ENCODE assay signal across 8 cellular contexts in genomic region chr4:88283661-88284377, GRCh38. TPM values are rescaled to one million over a fixed set of nuclear protein-coding genes. Genes with fewer than 3 reads are reported as not detected.
A peak's percentile ranks its signal among the peaks of the same experiment; 100 is the strongest.
DNase-seq lines count a peak whose midpoint lies in the region; ATAC-seq, FAIRE-seq and TF ChIP-seq lines count a peak whose summit lies in the region.

No MANE protein-coding gene starts in this region.

- H4K20me1 ChIP-seq in endothelial cell of umbilical vein (replicated peaks; ENCODE audit: control insufficient read depth, extremely low read depth, insufficient read depth, low read length) = no peaks in the 10 kb centered on the region

- H3K4me2 ChIP-seq in endothelial cell of umbilical vein (ENCODE audit: insufficient read depth, low read length) = peak overlapping the region; percentile 76

- peak; percentile 31 for FAIRE-seq in endothelial cell of umbilical vein (lab: Jason Lieb, UNC)

- peak overlapping the region; percentile 82 for H3K27ac ChIP-seq in endothelial cell of umbilical vein (ENCODE audit: insufficient read depth, low read depth, low read length)

- H3K4me3 ChIP-seq in NT2/D1 (ENCODE audit: insufficient read length, low read depth) (peak overlapping the region; percentile 70), endothelial cell of umbilical vein (replicated peaks in 1 of 3; ENCODE audit: insufficient read depth in 1 of 3, low read depth in 1 of 3, low read length in 3 of 3) (peak overlapping the region; percentile 71 to 88 (median 82))

- dilution Hi-C loops in endothelial cell of umbilical vein (cut with MboI; ENCODE audit: extremely low pct_ligation_motif_present, low sequenced_read_pairs) = no loop called here

- H3K36me3 ChIP-seq in NT2/D1 (ENCODE audit: insufficient read depth, insufficient read length, low read length) (no peaks in the 10 kb centered on the region), endothelial cell of umbilical vein (ENCODE audit: control insufficient read depth in 2 of 2, extremely low read depth in 1 of 2, insufficient read depth in 2 of 2, low read length in 2 of 2) (no peaks in the 10 kb centered on the region)

- TF ChIP-seq CTCF in endothelial cell of umbilical vein (IDR thresholded peaks at IDR 0.05; ENCODE audit: extremely low read depth in 1 of 2, insufficient read depth in 1 of 2, low read depth in 1 of 2, low read length in 2 of 2) = no peak

- ATAC-seq in HG03025 (IDR thresholded peaks at IDR 0.05; ENCODE audit: low FRiP score, unreplicated experiment) = peak; percentile 37

- no peaks in the 10 kb centered on the region for H3K79me2 ChIP-seq in endothelial cell of umbilical vein (ENCODE audit: control insufficient read depth, insufficient read depth, low read length)

- no TSS peak for BruUV-seq in endothelial cell of umbilical vein (replicated peaks; lab: Mats Ljungman, UMichigan)

- H3K9ac ChIP-seq in NT2/D1 (ENCODE audit: insufficient read length, low read depth) = peak overlapping the region; percentile 87
- peak overlapping the region; percentile 81 for H3K9ac ChIP-seq in endothelial cell of umbilical vein (replicated peaks; ENCODE audit: extremely low read depth, insufficient read depth, low read length)

- POLR2A ChIA-PET in endothelial cell of umbilical vein (lab: Charles Lee) = interaction anchor here (1.3 kb wide), 1 partner anchor 65 kb away, joined by 3 read pairs; no protein-coding TSS in a partner anchor

- H3K9me3 ChIP-seq in NT2/D1 (ENCODE audit: insufficient read depth, low read length) (peaks cover 17% of the 10 kb centered on the region), endothelial cell of umbilical vein (replicated peaks; ENCODE audit: control insufficient read depth, insufficient read depth, low read length) (no peaks in the 10 kb centered on the region)

- H3K9me1 ChIP-seq in endothelial cell of umbilical vein (replicated peaks; ENCODE audit: control insufficient read depth, extremely low read depth, insufficient read depth, low read length) = no peaks in the 10 kb centered on the region

- CTCF ChIA-PET in endothelial cell of umbilical vein (lab: Charles Lee) = interaction anchor here (1.1 to 2.6 kb wide), 14 partner anchors 11 to 251 kb away, joined by 3 to 32 read pairs (median 8); partner anchors contain the start of genes HERC5 and HERC6

- TF ChIP-seq POLR2A in endothelial cell of umbilical vein (IDR thresholded peaks at IDR 0.05; ENCODE audit: low read depth, low read length) = peak; percentile 40

- intact Hi-C loops in endothelial cell of umbilical vein (cut with micrococcal nuclease) = loop anchor here (1.0 to 10.0 kb wide), 8 partner anchors 57 to 311 kb away; partner anchors contain the start of genes HERC3 and HERC6

- DNase-seq in NCI-H2081 (lab: John Stamatoyannopoulos, UW) (peak; percentile 28 to 59), NCI-H2081 treated with DMSO at 0.1 percent for 48 hours (lab: John Stamatoyannopoulos, UW) (no peak), NT2/D1 (ENCODE audit: low read depth, low spot score) (peak; percentile 13), activated T-cell treated with anti-CD3 and anti-CD28 coated beads for 1 hour (ENCODE audit: low read depth) (peak; percentile 55), endothelial cell of umbilical vein (ENCODE audit: low read depth, low spot score) (peak; percentile 67), middle frontal gyrus (ENCODE audit: extremely low spot score, low spot score) (peak; percentile 42)
- peak; percentile 45 for DNase-seq in stimulated activated CD8-positive, alpha-beta memory T cell treated with anti-CD3 and anti-CD28 coated beads, Interleukin-2, amount 100 ng/mL, for 48 hours (ENCODE audit: low read depth in 2 of 2)

- peak overlapping the region; percentile 67 for H2AFZ ChIP-seq in endothelial cell of umbilical vein (ENCODE audit: low read depth, low read length)

- H3K27me3 ChIP-seq in NT2/D1 (ENCODE audit: insufficient read depth, insufficient read length) (no peaks in the 10 kb centered on the region), endothelial cell of umbilical vein (ENCODE audit: control insufficient read depth in 2 of 2, insufficient read depth in 2 of 2, low read length in 2 of 2) (no peaks in the 10 kb centered on the region)

- H3K4me1 ChIP-seq in NT2/D1 (ENCODE audit: insufficient read depth, insufficient read length) = no peaks in the 10 kb centered on the region
- H3K4me1 ChIP-seq in endothelial cell of umbilical vein (ENCODE audit: control insufficient read depth, extremely low read depth, insufficient read depth, low read length) = peaks cover 13% of the 10 kb centered on the region

TF ChIP-seq in endothelial cell of umbilical vein, 7 proteins besides CTCF, POLR2A, EP300 and RAD21:
- TF ChIP-seq MAX (IDR thresholded peaks at IDR 0.05; ENCODE audit: insufficient read depth, insufficient read length) = no peak
- peak; percentile 3 for TF ChIP-seq FOS (IDR thresholded peaks at IDR 0.05; ENCODE audit: borderline replicate concordance, insufficient read depth, low read length)

RNA-seq across cellular contexts. Expression of gene PPM1K, which starts 0.5 kb away (rescaled TPM):
- 8.6 and 10.4 TPM in 2 replicates for total RNA-seq in endothelial cell of umbilical vein
- polyA plus RNA-seq in endothelial cell of umbilical vein = 3.7 and 4.0 TPM in 2 replicates
- 3.0 and 4.3 TPM in 2 replicates for polyA plus RNA-seq in endothelial cell of umbilical vein (2011; cell fraction: cytosol; rRNA removed)
- polyA plus RNA-seq in endothelial cell of umbilical vein (2011; cell fraction: nucleus; rRNA removed) = 15.0 and 15.7 TPM in 2 replicates
- 2.4 and 2.5 TPM in 2 replicates for polyA plus RNA-seq in endothelial cell of umbilical vein (2012)
- polyA minus RNA-seq in endothelial cell of umbilical vein = 30.7 and 42.0 TPM in 2 replicates
- polyA minus RNA-seq in endothelial cell of umbilical vein (2011; cell fraction: cytosol; rRNA and poly(A)+ RNA removed) = 1.2 TPM
- 26.4 and 30.7 TPM in 2 replicates for polyA minus RNA-seq in endothelial cell of umbilical vein (2011; cell fraction: nucleus; rRNA and poly(A)+ RNA removed)
